Comparison of ENCODE assay signal across 1 cellular context in the genomic region with DNA sequence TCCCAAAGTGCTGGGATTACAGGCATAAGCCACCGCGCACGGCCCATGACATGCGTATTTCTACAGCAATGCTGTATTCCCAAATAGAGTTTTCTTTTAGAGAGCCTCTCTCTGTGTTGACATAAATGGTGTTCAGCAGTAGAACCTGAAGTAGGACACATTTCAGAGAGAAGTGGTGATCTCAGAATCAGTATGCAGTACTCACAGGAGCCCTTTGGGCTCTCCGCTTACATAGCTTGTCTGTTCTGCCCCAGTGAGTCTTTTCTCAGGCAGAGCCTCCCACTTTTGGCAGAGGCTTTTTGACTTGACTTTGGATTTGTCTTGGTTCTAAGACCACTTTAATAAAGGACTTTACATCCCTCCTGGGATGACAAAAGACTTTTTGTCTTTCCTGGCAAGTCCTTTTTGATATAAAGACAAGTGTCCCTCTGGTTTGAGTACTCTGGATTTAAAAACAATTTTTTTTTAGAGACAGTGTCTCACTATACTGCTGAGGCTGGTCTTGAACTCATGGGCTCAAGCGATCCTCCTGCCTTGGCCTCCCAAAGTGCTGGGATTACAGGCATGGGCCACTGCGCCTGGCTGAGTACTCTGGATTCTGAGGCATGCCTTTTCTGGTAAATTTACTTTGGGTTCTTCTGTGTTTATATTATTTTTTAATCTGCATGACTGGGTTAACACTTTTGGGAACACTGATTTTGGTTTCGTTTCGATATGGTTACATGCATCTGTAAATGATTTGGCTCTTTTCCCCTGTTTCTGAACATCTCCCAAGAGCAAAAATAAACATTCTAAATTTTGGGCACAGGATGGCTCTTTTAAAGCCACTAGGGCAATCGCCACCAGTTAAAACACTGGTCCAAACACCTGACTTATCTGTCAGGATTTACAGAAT.
TF ChIP-seq lines count a peak whose summit lies in the region.

No MANE protein-coding gene starts in this region.

TF ChIP-seq in IMR-90, 13 proteins besides CTCF, POLR2A, EP300 and RAD21:
- TF ChIP-seq SMC3 (IDR thresholded peaks at IDR 0.05; ENCODE audit: low read depth, low read length) (no peak), FOS (IDR thresholded peaks at IDR 0.05; ENCODE audit: low read depth, low read length) (no peak), RFX5 (IDR thresholded peaks at IDR 0.05; ENCODE audit: low read depth, low read length) (no peak), RCOR1 (IDR thresholded peaks at IDR 0.05; ENCODE audit: insufficient replicate concordance, low read length) (no peak), MAZ (IDR thresholded peaks at IDR 0.05; ENCODE audit: borderline replicate concordance, low read depth, low read length) (no peak), MAFK (IDR thresholded peaks at IDR 0.05; ENCODE audit: low read depth, low read length) (no peak), CEBPB (IDR thresholded peaks at IDR 0.05; ENCODE audit: low read depth, low read length) (no peak), BHLHE40 (IDR thresholded peaks at IDR 0.05; ENCODE audit: low read depth, low read length) (no peak), MXI1 (IDR thresholded peaks at IDR 0.05; ENCODE audit: borderline replicate concordance, low read depth, low read length) (no peak), NFE2L2 (IDR thresholded peaks at IDR 0.05; ENCODE audit: low read depth, low read length) (no peak), USF2 (IDR thresholded peaks at IDR 0.05; ENCODE audit: low read depth, low read length) (no peak), CHD1 (IDR thresholded peaks at IDR 0.05; ENCODE audit: low read depth, low read length) (no peak)
- TF ChIP-seq, protein P1, sequence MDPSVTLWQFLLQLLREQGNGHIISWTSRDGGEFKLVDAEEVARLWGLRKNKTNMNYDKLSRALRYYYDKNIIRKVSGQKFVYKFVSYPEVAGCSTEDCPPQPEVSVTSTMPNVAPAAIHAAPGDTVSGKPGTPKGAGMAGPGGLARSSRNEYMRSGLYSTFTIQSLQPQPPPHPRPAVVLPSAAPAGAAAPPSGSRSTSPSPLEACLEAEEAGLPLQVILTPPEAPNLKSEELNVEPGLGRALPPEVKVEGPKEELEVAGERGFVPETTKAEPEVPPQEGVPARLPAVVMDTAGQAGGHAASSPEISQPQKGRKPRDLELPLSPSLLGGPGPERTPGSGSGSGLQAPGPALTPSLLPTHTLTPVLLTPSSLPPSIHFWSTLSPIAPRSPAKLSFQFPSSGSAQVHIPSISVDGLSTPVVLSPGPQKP (IDR thresholded peaks at IDR 0.05; ENCODE audit: borderline replicate concordance, low read depth, low read length), result no peak
TF ChIP-seq in IMR-90: peak in this region for 0.
